25 cellular contexts compared by ENCODE assay signal in the genomic region with DNA sequence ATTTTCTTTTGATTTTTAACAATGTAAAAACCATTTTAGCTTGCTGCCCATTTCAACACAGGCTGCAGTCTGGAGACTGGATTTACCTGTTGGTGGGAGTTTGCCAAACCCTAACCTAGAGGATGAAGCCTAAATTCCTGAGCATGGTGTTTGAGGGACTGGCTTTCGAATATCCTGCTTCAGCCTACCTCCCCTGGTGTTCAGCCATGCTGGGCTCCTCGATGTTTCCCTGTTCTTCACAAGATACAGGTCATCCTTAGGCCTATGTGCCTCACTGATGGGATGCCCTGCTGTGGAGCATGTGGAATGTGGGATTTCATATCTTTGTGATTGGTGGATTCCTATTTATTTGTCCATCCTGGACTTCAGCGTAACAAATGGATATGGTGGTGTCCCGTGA. TPM values are rescaled to one million over a fixed set of nuclear protein-coding genes. Genes with fewer than 3 reads are reported as not detected.
DNase-seq lines count a peak whose midpoint lies in the region; ATAC-seq, FAIRE-seq and TF ChIP-seq lines count a peak whose summit lies in the region.
"Had no signal": no experiment of that assay in that cellular context is flagged by ENCODE, and none has a peak within 500 bp of the region (broad histone marks: within the 10 kb centered on the region; RNA-seq: fewer than 3 reads in every experiment).

No MANE protein-coding gene starts in this region.

- no peaks in the 10 kb centered on the region for H3K9me3 ChIP-seq in AG04450 (ENCODE audit: control insufficient read depth, insufficient read depth, low read length)
- no peaks in the 10 kb centered on the region for H3K9me3 ChIP-seq in astrocyte (ENCODE audit: insufficient read depth, low read depth, low read length)
- H3K9me3 ChIP-seq in prostate gland = no peaks in the 10 kb centered on the region
- H3K9me3 ChIP-seq in ovary = no peaks in the 10 kb centered on the region
- H3K9me3 ChIP-seq: A549, right atrium auricular region, vagina had no signal

- CTCF ChIA-PET in AG04450 (lab: Charles Lee) = interaction anchor here (2.4 kb wide), 1 partner anchor 25 kb away, joined by 14 read pairs; no protein-coding TSS in a partner anchor
- CTCF ChIA-PET in T-cell (lab: Charles Lee) = no interaction called here

- H2AFZ ChIP-seq in astrocyte (ENCODE audit: low read depth, low read length) = peak overlapping the region; percentile 61

- no peak overlapping the region for H3K27ac Mint-ChIP-seq in astrocyte (ENCODE audit: unreplicated experiment)
- no peak overlapping the region for H3K27ac Mint-ChIP-seq in T-cell
- H3K27ac Mint-ChIP-seq: stimulated activated naive CD8-positive, alpha-beta T cell treated with anti-CD3 and anti-CD28 coated beads, Interleukin-15, Interleukin-2, amounts not matched to agents 100 ng/mL and 50 ng/mL, for 24 hours had no signal

- no peaks in the 10 kb centered on the region for H3K9me3 Mint-ChIP-seq in astrocyte (ENCODE audit: unreplicated experiment)
- H3K9me3 Mint-ChIP-seq in T-cell = no peaks in the 10 kb centered on the region
- H3K9me3 Mint-ChIP-seq: stimulated activated naive CD8-positive, alpha-beta T cell treated with anti-CD3 and anti-CD28 coated beads, Interleukin-15, Interleukin-2, amounts not matched to agents 100 ng/mL and 50 ng/mL, for 24 hours had no signal

- H3K4me1 ChIP-seq in astrocyte (ENCODE audit: insufficient read depth, low read length) (peaks cover 15% of the 10 kb centered on the region), prostate gland (replicated peaks) (no peaks in the 10 kb centered on the region), ovary (ENCODE audit: insufficient read depth) (no peaks in the 10 kb centered on the region)
- H3K4me1 ChIP-seq: right atrium auricular region, vagina had no signal

- TF ChIP-seq CTCF in AG04450 (IDR thresholded peaks at IDR 0.05; ENCODE audit: low read depth, low read length) (no peak), astrocyte (IDR thresholded peaks at IDR 0.05; ENCODE audit: insufficient read depth, low read depth, low read length) (no peak), fibroblast of the aortic adventitia (IDR thresholded peaks at IDR 0.05; ENCODE audit: insufficient read depth, low read length) (no peak), prostate gland (IDR thresholded peaks at IDR 0.05) (no peak), ovary (IDR thresholded peaks at IDR 0.05) (no peak)

- H4K20me1 ChIP-seq in astrocyte (ENCODE audit: insufficient read depth, low read length) = no peaks in the 10 kb centered on the region
- H4K20me1 ChIP-seq: BLaER1 treated with 17β-estradiol and CSF1 and Interleukin-3, amounts not matched to agents 10 nM and 100 nM had no signal

- H3K4me2 ChIP-seq in astrocyte (ENCODE audit: low read length) = peak overlapping the region; percentile 88
- H3K4me2 ChIP-seq: A549 had no signal

- no peak for FAIRE-seq in astrocyte (lab: Jason Lieb, UNC)
- FAIRE-seq: A549, GM18507 had no signal

- DNase-seq in AG04450 (ENCODE audit: low read depth, low spot score) = no peak
- DNase-seq in NCI-H226 = peak; percentile 38
- no peak for DNase-seq in astrocyte (ENCODE audit: low read depth)
- no peak for DNase-seq in fibroblast of the aortic adventitia (ENCODE audit: low read depth)
- no peak for DNase-seq in prostate gland (ENCODE audit: low spot score)
- no peak for DNase-seq in T-cell
- no peak for DNase-seq in ovary
- no peak for DNase-seq in kidney glomerular epithelial cell (lab: John Stamatoyannopoulos, UW)
- DNase-seq: activated CD4-positive, alpha-beta T cell treated with anti-CD3 and anti-CD28 coated beads for 4 hours; activated CD8-positive, alpha-beta memory T cell treated with anti-CD3 and anti-CD28 coated beads for 24 hours; activated T-cell treated with anti-CD3 and anti-CD28 coated beads, Interleukin-2, amount 50 U/mL, for 1 hour; DMS79 treated with DMSO at 0.1 percent for 48 hours; heart left ventricle; midbrain; naive thymus-derived CD8-positive, alpha-beta T cell; NCI-H2081 treated with DMSO at 0.1 percent for 48 hours; NCI-H446; SHP77 treated with DMSO at 0.1 percent for 48 hours had no signal

- H3K4me3 Mint-ChIP-seq in astrocyte (ENCODE audit: unreplicated experiment) (no peak overlapping the region), T-cell (no peak overlapping the region)
- H3K4me3 Mint-ChIP-seq: naive thymus-derived CD8-positive, alpha-beta T cell; stimulated activated naive CD8-positive, alpha-beta T cell treated with anti-CD3 and anti-CD28 coated beads, Interleukin-15, Interleukin-2, amounts not matched to agents 100 ng/mL and 50 ng/mL, for 24 hours had no signal

- H3K27me3 Mint-ChIP-seq in astrocyte (ENCODE audit: low read depth, unreplicated experiment) = no peaks in the 10 kb centered on the region
- H3K27me3 Mint-ChIP-seq in T-cell = no peaks in the 10 kb centered on the region
- H3K27me3 Mint-ChIP-seq: naive thymus-derived CD8-positive, alpha-beta T cell; stimulated activated naive CD8-positive, alpha-beta T cell treated with anti-CD3 and anti-CD28 coated beads, Interleukin-15, Interleukin-2, amounts not matched to agents 100 ng/mL and 50 ng/mL, for 24 hours had no signal

- TF ChIP-seq POLR2A in prostate gland (IDR thresholded peaks at IDR 0.05) = no peak
- no peak for TF ChIP-seq POLR2A in ovary (IDR thresholded peaks at IDR 0.05)

- intact Hi-C loops in prostate gland (cut with DNase I) = no loop called here
- intact Hi-C loops in ovary (cut with DNase I) = no loop called here

- peak overlapping the region; percentile 71 for H3K9ac ChIP-seq in astrocyte (ENCODE audit: low read length)
- H3K9ac ChIP-seq: BLaER1 treated with 17β-estradiol and CSF1 and Interleukin-3, amounts not matched to agents 10 nM and 100 nM had no signal

- ATAC-seq in T-cell (replicated peaks in 1 of 4) = no peak
- ATAC-seq: A549; heart left ventricle; naive thymus-derived CD8-positive, alpha-beta T cell had no signal

- no peaks in the 10 kb centered on the region for H3K79me2 ChIP-seq in astrocyte (ENCODE audit: insufficient read depth, low read length)

- POLR2A ChIA-PET in AG04450 (lab: Yijun Ruan, JAX) (interaction anchor here (0.7 to 1.0 kb wide), 3 partner anchors 20 to 52 kb away, joined by 3 to 5 read pairs (median 3); a partner anchor contains a TSS), T-cell (lab: Charles Lee) (interaction anchor here in 1 of 2 donors (0.6 kb wide), 1 partner anchor 37 kb away, joined by 3 read pairs; no protein-coding TSS in a partner anchor)

- peaks cover 7% of the 10 kb centered on the region for H3K4me1 Mint-ChIP-seq in astrocyte (ENCODE audit: low read depth, unreplicated experiment)
- no peaks in the 10 kb centered on the region for H3K4me1 Mint-ChIP-seq in T-cell
- H3K4me1 Mint-ChIP-seq: naive thymus-derived CD8-positive, alpha-beta T cell had no signal

- peaks cover 6% of the 10 kb centered on the region for H3K36me3 Mint-ChIP-seq in astrocyte (ENCODE audit: low read depth, unreplicated experiment)
- H3K36me3 Mint-ChIP-seq in T-cell = peaks cover 33% of the 10 kb centered on the region

- H3K4me3 ChIP-seq in AG04450 (ENCODE audit: low read depth, low read length) (no peak overlapping the region), astrocyte (ENCODE audit: insufficient read depth, low read depth, low read length) (peak overlapping the region; percentile 54), fibroblast of the aortic adventitia (ENCODE audit: low read depth, low read length) (peak overlapping the region; percentile 35), prostate gland (no peak overlapping the region), ovary (no peak overlapping the region)
- H3K4me3 ChIP-seq: A549; BLaER1 treated with 17β-estradiol and CSF1 and Interleukin-3, amounts not matched to agents 10 nM and 100 nM; heart left ventricle; right atrium auricular region; vagina had no signal

- H3K27ac ChIP-seq in AG04450 (ENCODE audit: low read depth, low read length) (peak overlapping the region; percentile 93), astrocyte (ENCODE audit: low read depth, low read length) (peak overlapping the region; percentile 76), prostate gland (no peak overlapping the region), ovary (no peak overlapping the region)
- H3K27ac ChIP-seq: A549; BLaER1 treated with 17β-estradiol and CSF1 and Interleukin-3, amounts not matched to agents 10 nM and 100 nM; heart left ventricle; right atrium auricular region; vagina had no signal

- 98% methylated on average over 4 of the region's 4 CpGs for WGBS in prostate gland
- 83 to 98% (median 94%) methylated on average over 4 of the region's 4 CpGs for WGBS in ovary, 3 donors

- H3K27me3 ChIP-seq in AG04450 (ENCODE audit: control insufficient read depth, insufficient read depth, low read length) = no peaks in the 10 kb centered on the region
- no peaks in the 10 kb centered on the region for H3K27me3 ChIP-seq in astrocyte (ENCODE audit: insufficient read depth, low read length)
- H3K27me3 ChIP-seq in prostate gland (replicated peaks; ENCODE audit: insufficient read depth) = no peaks in the 10 kb centered on the region
- H3K27me3 ChIP-seq in ovary = no peaks in the 10 kb centered on the region
- H3K27me3 ChIP-seq: BLaER1 treated with 17β-estradiol and CSF1 and Interleukin-3, amounts not matched to agents 10 nM and 100 nM; heart left ventricle; right atrium auricular region; vagina had no signal

- TF ChIP-seq EP300 in ovary (IDR thresholded peaks at IDR 0.05) = no peak

- H3K36me3 ChIP-seq in astrocyte (ENCODE audit: insufficient read depth, low read length) = peaks cover 20% of the 10 kb centered on the region
- H3K36me3 ChIP-seq in prostate gland = no peaks in the 10 kb centered on the region
- no peaks in the 10 kb centered on the region for H3K36me3 ChIP-seq in ovary

RNA-seq across cellular contexts. Expression of a gene that starts 20.4 kb away (rescaled TPM):
- polyA plus RNA-seq in AG04450 (2011; rRNA removed) (39.2 and 47.6 TPM in 2 replicates), ovary (10 to 100 TPM; 40.8 to 49.6 TPM)
- 26.3 and 27.8 TPM in 2 replicates for polyA minus RNA-seq in AG04450 (2011; rRNA and poly(A)+ RNA removed)
- total RNA-seq in astrocyte (42.9 and 51.4 TPM in 2 replicates), fibroblast of the aortic adventitia (ENCODE audit: low replicate concordance) (54.4 and 98.0 TPM in 2 replicates), prostate gland (10 to 100 TPM; 60.9 to 72.7 TPM), T-cell (100 to 1,000 TPM; 104 to 123 (median 114) TPM), ovary (10 to 100 TPM; 38.4 to 65.2 (median 46.1) TPM)

RNA-seq across cellular contexts. Expression of a gene that starts 26.5 kb away (rescaled TPM):
- polyA plus RNA-seq in AG04450 (2011; rRNA removed) (16.9 and 26.7 TPM in 2 replicates), ovary (10 to 100 TPM; 10.8 to 13.2 TPM)
- polyA minus RNA-seq in AG04450 (2011; rRNA and poly(A)+ RNA removed) = 3.5 and 7.6 TPM in 2 replicates
- total RNA-seq in astrocyte (13.3 and 18.7 TPM in 2 replicates), fibroblast of the aortic adventitia (ENCODE audit: low replicate concordance) (31.5 and 44.2 TPM in 2 replicates), prostate gland (10 to 100 TPM; 16.2 to 22.0 TPM), T-cell (10 to 100 TPM in 2 of 5 donors, 1 to 10 TPM in 3; 6.2 to 15.6 (median 9.3) TPM), ovary (10 to 100 TPM; 10.4 to 25.0 (median 21.9) TPM)
- total RNA-seq: OCI-LY7 had no signal

RNA-seq across cellular contexts. Expression of a gene that starts 26.6 kb away (rescaled TPM):
- polyA plus RNA-seq in AG04450 (2011; rRNA removed) (17.8 and 24.8 TPM in 2 replicates), ovary (10 to 100 TPM in 1 of 2 donors, 1 to 10 TPM in 1; 8.3 to 13.0 TPM)
- polyA minus RNA-seq in AG04450 (2011; rRNA and poly(A)+ RNA removed) = 5.8 and 6.1 TPM in 2 replicates
- total RNA-seq in astrocyte (15.1 and 16.8 TPM in 2 replicates), fibroblast of the aortic adventitia (ENCODE audit: low replicate concordance) (9.6 and 17.8 TPM in 2 replicates), prostate gland (1 to 10 TPM; 3.9 to 4.0 TPM), T-cell (1 to 10 TPM in 1 of 5 donors, under 1 TPM in 4; 0.18 to 1.6 (median 0.93) TPM), ovary (1 to 10 TPM; 4.5 to 8.1 (median 6.3) TPM)
- total RNA-seq: OCI-LY7 had no signal

RNA-seq across cellular contexts. Expression of a gene that starts 51.8 kb away (rescaled TPM):
- polyA plus RNA-seq in AG04450 (2011; rRNA removed) = 9.0 and 13.0 TPM in 2 replicates
- 1.5 and 1.7 TPM in 2 replicates for polyA minus RNA-seq in AG04450 (2011; rRNA and poly(A)+ RNA removed)
- 5.7 and 5.8 TPM in 2 replicates for total RNA-seq in astrocyte
- total RNA-seq in fibroblast of the aortic adventitia (ENCODE audit: low replicate concordance) = 12.8 and 42.2 TPM in 2 replicates
- total RNA-seq in prostate gland = 10 to 100 TPM in 1 of 2 donors, 1 to 10 TPM in 1; 3.6 to 22.2 TPM
- total RNA-seq in T-cell = 1 to 10 TPM; 5.5 to 8.6 (median 7.8) TPM
- 10 to 100 TPM in 2 of 7 donors, 1 to 10 TPM in 5; 7.0 to 14.7 (median 8.4) TPM for total RNA-seq in ovary
- polyA plus RNA-seq in ovary = 1 to 10 TPM; 6.4 to 9.1 TPM

Comparison
In these comparisons a context has a peak if more than half of its experiments do, and no peak if none do; other contexts are left out.
1. H3K27ac ChIP-seq: peak in AG04450 (single experiment) and astrocyte (single experiment); none in prostate gland (0 of 2) and ovary (0 of 2).
2. H3K4me3 ChIP-seq: peak in astrocyte (single experiment) and fibroblast of the aortic adventitia (single experiment); none in AG04450 (single experiment), prostate gland (0 of 2) and ovary (single experiment).